ENCODE assay signal across 17 cellular contexts in genomic region chr5:8685704-8686103, GRCh38.
DNase-seq lines count a peak whose midpoint lies in the region; ATAC-seq, FAIRE-seq and TF ChIP-seq lines count a peak whose summit lies in the region.
"Had no signal": no experiment of that assay in that cellular context is flagged by ENCODE, and none has a peak within 500 bp of the region (broad histone marks: within the 10 kb centered on the region; RNA-seq: fewer than 3 reads in every experiment).

No MANE protein-coding gene starts in this region.

- CTCF ChIA-PET in activated naive CD4-positive, alpha-beta T cell treated with anti-CD3 and anti-CD28 coated beads for 36 hours (lab: Charles Lee), result no interaction called here

- H3K27ac ChIP-seq in kidney (ENCODE audit: low read depth in 2 of 2, low read length in 2 of 2), result no peak overlapping the region
- H3K27ac ChIP-seq: body of pancreas, pancreas had no signal

- no peak overlapping the region for H3K4me3 ChIP-seq in kidney (ENCODE audit: low read length in 2 of 2)
- H3K4me3 ChIP-seq: body of pancreas, pancreas had no signal

- FAIRE-seq in kidney (lab: Jason Lieb, UNC), result no peak
- FAIRE-seq: pancreas had no signal

- H3K4me1 ChIP-seq in kidney (ENCODE audit: control insufficient read depth in 1 of 2, insufficient read depth in 1 of 2, low read depth in 1 of 2, low read length in 2 of 2), result no peaks in the 10 kb centered on the region
- H3K4me1 ChIP-seq: body of pancreas had no signal

- no peak overlapping the region for H3K9ac ChIP-seq in kidney (ENCODE audit: low read length in 2 of 2)

- H3K4me1 Mint-ChIP-seq in chondrocyte (ENCODE audit: low read depth) (peaks cover 23% of the 10 kb centered on the region), neural crest cell (peaks cover 13% of the 10 kb centered on the region), natural killer cell (no peaks in the 10 kb centered on the region)
- H3K4me1 Mint-ChIP-seq in activated naive CD4-positive, alpha-beta T cell treated with anti-CD3 and anti-CD28 coated beads for 36 hours (ENCODE audit: low read depth), result no peaks in the 10 kb centered on the region
- H3K4me1 Mint-ChIP-seq: immature natural killer cell, mesothelial cell of epicardium had no signal

- no peak overlapping the region for H3K4me3 Mint-ChIP-seq in chondrocyte (ENCODE audit: unreplicated experiment)
- no peak overlapping the region for H3K4me3 Mint-ChIP-seq in neural crest cell
- H3K4me3 Mint-ChIP-seq in natural killer cell, result no peak overlapping the region
- H3K4me3 Mint-ChIP-seq in activated naive CD4-positive, alpha-beta T cell treated with anti-CD3 and anti-CD28 coated beads for 36 hours, result no peak overlapping the region
- H3K4me3 Mint-ChIP-seq: immature natural killer cell, mesothelial cell of epicardium had no signal

- H3K36me3 ChIP-seq in kidney (ENCODE audit: control insufficient read depth in 1 of 2, insufficient read depth in 2 of 2, low read length in 2 of 2), result no peaks in the 10 kb centered on the region
- H3K36me3 ChIP-seq: pancreas had no signal

- intact Hi-C loops in natural killer cell (cut with micrococcal nuclease) (no loop called here), kidney (cut with DNase I) (no loop called here)
- intact Hi-C loops in activated naive CD4-positive, alpha-beta T cell treated with anti-CD3 and anti-CD28 coated beads for 36 hours (cut with micrococcal nuclease), result no loop called here

- no peaks in the 10 kb centered on the region for H3K9me3 ChIP-seq in kidney (ENCODE audit: control insufficient read depth in 1 of 2, low read length in 2 of 2)
- H3K9me3 ChIP-seq: body of pancreas, pancreas had no signal

- H3K27ac Mint-ChIP-seq in chondrocyte (ENCODE audit: unreplicated experiment), result no peak overlapping the region
- H3K27ac Mint-ChIP-seq in neural crest cell (ENCODE audit: unreplicated experiment), result no peak overlapping the region
- H3K27ac Mint-ChIP-seq in natural killer cell, result no peak overlapping the region
- H3K27ac Mint-ChIP-seq in activated naive CD4-positive, alpha-beta T cell treated with anti-CD3 and anti-CD28 coated beads for 36 hours, result no peak overlapping the region
- H3K27ac Mint-ChIP-seq: immature natural killer cell, mesothelial cell of epicardium had no signal

- H3K9me3 Mint-ChIP-seq in chondrocyte (ENCODE audit: low read depth) (peaks cover 3% of the 10 kb centered on the region), neural crest cell (peaks cover 5% of the 10 kb centered on the region), natural killer cell (peaks cover 10 to 16% of the 10 kb centered on the region in 2 donors)
- H3K9me3 Mint-ChIP-seq in activated naive CD4-positive, alpha-beta T cell treated with anti-CD3 and anti-CD28 coated beads for 36 hours, result no peaks in the 10 kb centered on the region
- H3K9me3 Mint-ChIP-seq: mesothelial cell of epicardium had no signal

- ATAC-seq in natural killer cell, result no peak
- ATAC-seq: body of pancreas, Panc1, pancreas had no signal

- no peaks in the 10 kb centered on the region for H3K36me3 Mint-ChIP-seq in chondrocyte (ENCODE audit: low read depth)
- no peaks in the 10 kb centered on the region for H3K36me3 Mint-ChIP-seq in neural crest cell (ENCODE audit: low read depth)
- no peaks in the 10 kb centered on the region for H3K36me3 Mint-ChIP-seq in natural killer cell
- no peaks in the 10 kb centered on the region for H3K36me3 Mint-ChIP-seq in activated naive CD4-positive, alpha-beta T cell treated with anti-CD3 and anti-CD28 coated beads for 36 hours (ENCODE audit: low read depth)
- H3K36me3 Mint-ChIP-seq: immature natural killer cell, mesothelial cell of epicardium had no signal

- DNase-seq in DMS153 treated with DMSO at 0.1 percent for 48 hours (lab: John Stamatoyannopoulos, UW; ENCODE audit: unreplicated experiment) (peak; percentile 12), NCI-H1930 (lab: John Stamatoyannopoulos, UW) (peak; percentile 28 to 58), chondrocyte (ENCODE audit: low spot score) (no peak), neural crest cell (ENCODE audit: low read depth, low spot score) (no peak), natural killer cell (no peak), kidney (no peak), DMS79 (lab: John Stamatoyannopoulos, UW) (no peak)
- no peak for DNase-seq in activated naive CD4-positive, alpha-beta T cell treated with anti-CD3 and anti-CD28 coated beads for 36 hours
- DNase-seq: activated CD4-positive, CD25-positive, alpha-beta regulatory T cell; activated naive CD4-positive, alpha-beta T cell; body of pancreas; DMS79 treated with DMSO at 0.1 percent for 48 hours; immature natural killer cell; pancreas; stimulated activated CD4-positive, alpha-beta T cell treated with anti-CD3 and anti-CD28 coated beads, Interleukin-12 subunit alpha, Interleukin-12 subunit beta, amount 100 ng/mL, for 4 hours had no signal

- no peaks in the 10 kb centered on the region for H3K27me3 Mint-ChIP-seq in chondrocyte (ENCODE audit: low read depth)
- no peaks in the 10 kb centered on the region for H3K27me3 Mint-ChIP-seq in neural crest cell (ENCODE audit: low read depth)
- H3K27me3 Mint-ChIP-seq in natural killer cell (ENCODE audit: low read depth in 2 of 2), result no peaks in the 10 kb centered on the region
- H3K27me3 Mint-ChIP-seq in activated naive CD4-positive, alpha-beta T cell treated with anti-CD3 and anti-CD28 coated beads for 36 hours (ENCODE audit: low read depth), result no peaks in the 10 kb centered on the region

- peak; percentile 54 for TF ChIP-seq CTCF in chondrocyte (IDR thresholded peaks at IDR 0.05)
- TF ChIP-seq CTCF in neural crest cell (conservative IDR thresholded peaks at IDR 0.05), result peak; percentile 20
- no peak for TF ChIP-seq CTCF in natural killer cell (IDR thresholded peaks at IDR 0.05)
- TF ChIP-seq CTCF in kidney (IDR thresholded peaks at IDR 0.05; ENCODE audit: borderline replicate concordance, extremely low read depth, insufficient read depth), result no peak

Comparison
In these comparisons a context has a peak if more than half of its experiments do, and no peak if none do; other contexts are left out.
1. DNase-seq: peak in DMS153 treated with DMSO at 0.1 percent for 48 hours (single experiment) and NCI-H1930 (2 of 2); none in chondrocyte (single experiment), neural crest cell (single experiment), natural killer cell (single experiment), kidney (single experiment), activated naive CD4-positive, alpha-beta T cell treated with anti-CD3 and anti-CD28 coated beads for 36 hours (single experiment) and DMS79 (single experiment).
2. CTCF ChIP-seq: peak in chondrocyte (single experiment) and neural crest cell (single experiment); none in natural killer cell (single experiment) and kidney (single experiment).